1 cellular context compared by ENCODE assay signal in the genomic region with DNA sequence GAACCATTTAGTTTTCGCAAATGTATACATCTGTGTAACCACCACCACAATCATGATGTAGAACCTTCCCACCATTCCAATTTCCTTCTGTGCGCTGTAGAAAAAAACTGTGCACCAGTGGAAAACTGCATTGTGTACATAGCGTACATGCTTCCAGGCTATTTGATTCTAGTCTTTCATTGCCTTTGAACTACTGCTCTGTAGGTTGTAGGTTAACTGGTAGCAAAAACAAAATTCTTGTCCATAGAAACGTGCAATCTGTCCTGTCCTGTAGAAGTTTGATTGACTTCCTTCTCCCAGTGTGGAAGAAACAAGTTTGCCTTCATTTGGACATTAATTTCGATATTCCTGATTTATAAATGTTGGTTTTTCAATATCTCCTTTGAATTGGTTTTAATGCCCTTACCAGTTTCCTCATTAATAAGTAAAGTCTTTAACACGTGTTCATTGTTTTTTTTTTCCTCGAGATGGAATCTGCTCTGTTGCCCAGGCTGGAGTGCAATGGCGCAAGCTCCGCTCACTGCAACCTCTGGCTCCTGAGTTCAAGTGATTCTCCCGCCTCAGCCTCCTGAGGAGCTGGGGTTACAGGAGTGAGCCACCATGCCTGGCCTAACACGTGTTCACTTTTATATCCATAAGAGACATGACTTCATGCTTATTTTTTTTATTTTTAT.
A peak's percentile ranks its signal among the peaks of the same experiment; 100 is the strongest.
TF ChIP-seq lines count a peak whose summit lies in the region.

No MANE protein-coding gene starts in this region.

TF ChIP-seq in HepG2, 621 proteins besides CTCF, POLR2A, EP300 and RAD21 (continued from another document and continues in another):
- TF ChIP-seq, protein P1, sequence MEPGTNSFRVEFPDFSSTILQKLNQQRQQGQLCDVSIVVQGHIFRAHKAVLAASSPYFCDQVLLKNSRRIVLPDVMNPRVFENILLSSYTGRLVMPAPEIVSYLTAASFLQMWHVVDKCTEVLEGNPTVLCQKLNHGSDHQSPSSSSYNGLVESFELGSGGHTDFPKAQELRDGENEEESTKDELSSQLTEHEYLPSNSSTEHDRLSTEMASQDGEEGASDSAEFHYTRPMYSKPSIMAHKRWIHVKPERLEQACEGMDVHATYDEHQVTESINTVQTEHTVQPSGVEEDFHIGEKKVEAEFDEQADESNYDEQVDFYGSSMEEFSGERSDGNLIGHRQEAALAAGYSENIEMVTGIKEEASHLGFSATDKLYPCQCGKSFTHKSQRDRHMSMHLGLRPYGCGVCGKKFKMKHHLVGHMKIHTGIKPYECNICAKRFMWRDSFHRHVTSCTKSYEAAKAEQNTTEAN (CRISPR knock-in tag; conservative IDR thresholded peaks at IDR 0.05) = peak; percentile 72; the same call in 1 of the 2 replicates
- no peak for TF ChIP-seq POGZ (CRISPR knock-in tag; IDR thresholded peaks at IDR 0.05)
- TF ChIP-seq ZNF264 (CRISPR knock-in tag; IDR thresholded peaks at IDR 0.05) = peak; percentile 50; the same call in 1 of the 2 replicates
- TF ChIP-seq, protein P2, sequence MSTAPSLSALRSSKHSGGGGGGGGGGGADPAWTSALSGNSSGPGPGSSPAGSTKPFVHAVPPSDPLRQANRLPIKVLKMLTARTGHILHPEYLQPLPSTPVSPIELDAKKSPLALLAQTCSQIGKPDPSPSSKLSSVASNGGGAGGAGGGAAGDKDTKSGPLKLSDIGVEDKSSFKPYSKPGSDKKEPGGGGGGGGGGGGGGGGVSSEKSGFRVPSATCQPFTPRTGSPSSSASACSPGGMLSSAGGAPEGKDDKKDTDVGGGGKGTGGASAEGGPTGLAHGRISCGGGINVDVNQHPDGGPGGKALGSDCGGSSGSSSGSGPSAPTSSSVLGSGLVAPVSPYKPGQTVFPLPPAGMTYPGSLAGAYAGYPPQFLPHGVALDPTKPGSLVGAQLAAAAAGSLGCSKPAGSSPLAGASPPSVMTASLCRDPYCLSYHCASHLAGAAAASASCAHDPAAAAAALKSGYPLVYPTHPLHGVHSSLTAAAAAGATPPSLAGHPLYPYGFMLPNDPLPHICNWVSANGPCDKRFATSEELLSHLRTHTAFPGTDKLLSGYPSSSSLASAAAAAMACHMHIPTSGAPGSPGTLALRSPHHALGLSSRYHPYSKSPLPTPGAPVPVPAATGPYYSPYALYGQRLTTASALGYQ (CRISPR knock-in tag; IDR thresholded peaks at IDR 0.05) = peak; percentile 67; the same call in 1 of the 2 replicates
- TF ChIP-seq, protein P3, sequence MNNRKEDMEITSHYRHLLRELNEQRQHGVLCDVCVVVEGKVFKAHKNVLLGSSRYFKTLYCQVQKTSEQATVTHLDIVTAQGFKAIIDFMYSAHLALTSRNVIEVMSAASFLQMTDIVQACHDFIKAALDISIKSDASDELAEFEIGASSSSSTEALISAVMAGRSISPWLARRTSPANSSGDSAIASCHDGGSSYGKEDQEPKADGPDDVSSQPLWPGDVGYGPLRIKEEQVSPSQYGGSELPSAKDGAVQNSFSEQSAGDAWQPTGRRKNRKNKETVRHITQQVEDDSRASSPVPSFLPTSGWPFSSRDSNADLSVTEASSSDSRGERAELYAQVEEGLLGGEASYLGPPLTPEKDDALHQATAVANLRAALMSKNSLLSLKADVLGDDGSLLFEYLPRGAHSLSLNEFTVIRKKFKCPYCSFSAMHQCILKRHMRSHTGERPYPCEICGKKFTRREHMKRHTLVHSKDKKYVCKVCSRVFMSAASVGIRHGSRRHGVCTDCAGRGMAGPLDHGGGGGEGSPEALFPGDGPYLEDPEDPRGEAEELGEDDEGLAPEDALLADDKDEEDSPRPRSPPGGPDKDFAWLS (CRISPR knock-in tag; IDR thresholded peaks at IDR 0.05; ENCODE audit: borderline replicate concordance) = no peak
- TF ChIP-seq, protein P4, sequence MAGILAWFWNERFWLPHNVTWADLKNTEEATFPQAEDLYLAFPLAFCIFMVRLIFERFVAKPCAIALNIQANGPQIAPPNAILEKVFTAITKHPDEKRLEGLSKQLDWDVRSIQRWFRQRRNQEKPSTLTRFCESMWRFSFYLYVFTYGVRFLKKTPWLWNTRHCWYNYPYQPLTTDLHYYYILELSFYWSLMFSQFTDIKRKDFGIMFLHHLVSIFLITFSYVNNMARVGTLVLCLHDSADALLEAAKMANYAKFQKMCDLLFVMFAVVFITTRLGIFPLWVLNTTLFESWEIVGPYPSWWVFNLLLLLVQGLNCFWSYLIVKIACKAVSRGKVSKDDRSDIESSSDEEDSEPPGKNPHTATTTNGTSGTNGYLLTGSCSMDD (CRISPR knock-in tag; IDR thresholded peaks at IDR 0.05) = no peak
- no peak for TF ChIP-seq TGIF2 (CRISPR knock-in tag; IDR thresholded peaks at IDR 0.05)
- peak; percentile 16; the same call in 1 of the 2 replicates for TF ChIP-seq HNF4G (IDR thresholded peaks at IDR 0.05; ENCODE audit: borderline replicate concordance, low read depth, low read length)
- TF ChIP-seq HNF4G (CRISPR knock-in tag; IDR thresholded peaks at IDR 0.05; ENCODE audit: borderline replicate concordance, low read depth) = no peak
- TF ChIP-seq, protein P5, sequence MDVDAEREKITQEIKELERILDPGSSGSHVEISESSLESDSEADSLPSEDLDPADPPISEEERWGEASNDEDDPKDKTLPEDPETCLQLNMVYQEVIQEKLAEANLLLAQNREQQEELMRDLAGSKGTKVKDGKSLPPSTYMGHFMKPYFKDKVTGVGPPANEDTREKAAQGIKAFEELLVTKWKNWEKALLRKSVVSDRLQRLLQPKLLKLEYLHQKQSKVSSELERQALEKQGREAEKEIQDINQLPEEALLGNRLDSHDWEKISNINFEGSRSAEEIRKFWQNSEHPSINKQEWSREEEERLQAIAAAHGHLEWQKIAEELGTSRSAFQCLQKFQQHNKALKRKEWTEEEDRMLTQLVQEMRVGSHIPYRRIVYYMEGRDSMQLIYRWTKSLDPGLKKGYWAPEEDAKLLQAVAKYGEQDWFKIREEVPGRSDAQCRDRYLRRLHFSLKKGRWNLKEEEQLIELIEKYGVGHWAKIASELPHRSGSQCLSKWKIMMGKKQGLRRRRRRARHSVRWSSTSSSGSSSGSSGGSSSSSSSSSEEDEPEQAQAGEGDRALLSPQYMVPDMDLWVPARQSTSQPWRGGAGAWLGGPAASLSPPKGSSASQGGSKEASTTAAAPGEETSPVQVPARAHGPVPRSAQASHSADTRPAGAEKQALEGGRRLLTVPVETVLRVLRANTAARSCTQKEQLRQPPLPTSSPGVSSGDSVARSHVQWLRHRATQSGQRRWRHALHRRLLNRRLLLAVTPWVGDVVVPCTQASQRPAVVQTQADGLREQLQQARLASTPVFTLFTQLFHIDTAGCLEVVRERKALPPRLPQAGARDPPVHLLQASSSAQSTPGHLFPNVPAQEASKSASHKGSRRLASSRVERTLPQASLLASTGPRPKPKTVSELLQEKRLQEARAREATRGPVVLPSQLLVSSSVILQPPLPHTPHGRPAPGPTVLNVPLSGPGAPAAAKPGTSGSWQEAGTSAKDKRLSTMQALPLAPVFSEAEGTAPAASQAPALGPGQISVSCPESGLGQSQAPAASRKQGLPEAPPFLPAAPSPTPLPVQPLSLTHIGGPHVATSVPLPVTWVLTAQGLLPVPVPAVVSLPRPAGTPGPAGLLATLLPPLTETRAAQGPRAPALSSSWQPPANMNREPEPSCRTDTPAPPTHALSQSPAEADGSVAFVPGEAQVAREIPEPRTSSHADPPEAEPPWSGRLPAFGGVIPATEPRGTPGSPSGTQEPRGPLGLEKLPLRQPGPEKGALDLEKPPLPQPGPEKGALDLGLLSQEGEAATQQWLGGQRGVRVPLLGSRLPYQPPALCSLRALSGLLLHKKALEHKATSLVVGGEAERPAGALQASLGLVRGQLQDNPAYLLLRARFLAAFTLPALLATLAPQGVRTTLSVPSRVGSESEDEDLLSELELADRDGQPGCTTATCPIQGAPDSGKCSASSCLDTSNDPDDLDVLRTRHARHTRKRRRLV (CRISPR knock-in tag; IDR thresholded peaks at IDR 0.05) = no peak
- TF ChIP-seq ZNF430 (CRISPR knock-in tag; IDR thresholded peaks at IDR 0.05) = no peak
- TF ChIP-seq MXI1 (IDR thresholded peaks at IDR 0.05; ENCODE audit: borderline replicate concordance, low read depth, low read length) = peak; percentile 36; the same call in 1 of the 3 replicates
- TF ChIP-seq REXO4 (CRISPR knock-in tag; IDR thresholded peaks at IDR 0.05; ENCODE audit: borderline replicate concordance) = no peak
- no peak for TF ChIP-seq EHMT2 (IDR thresholded peaks at IDR 0.05; ENCODE audit: borderline replicate concordance, low read depth, low read length)
- TF ChIP-seq FOXJ3 (CRISPR knock-in tag; IDR thresholded peaks at IDR 0.05; ENCODE audit: borderline replicate concordance) = peak; percentile 22; the same call in 1 of the 2 replicates
- TF ChIP-seq ZNF354B (CRISPR knock-in tag; IDR thresholded peaks at IDR 0.05) = no peak
- TF ChIP-seq, protein P6, sequence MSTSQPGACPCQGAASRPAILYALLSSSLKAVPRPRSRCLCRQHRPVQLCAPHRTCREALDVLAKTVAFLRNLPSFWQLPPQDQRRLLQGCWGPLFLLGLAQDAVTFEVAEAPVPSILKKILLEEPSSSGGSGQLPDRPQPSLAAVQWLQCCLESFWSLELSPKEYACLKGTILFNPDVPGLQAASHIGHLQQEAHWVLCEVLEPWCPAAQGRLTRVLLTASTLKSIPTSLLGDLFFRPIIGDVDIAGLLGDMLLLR (CRISPR knock-in tag; IDR thresholded peaks at IDR 0.05) = no peak
- TF ChIP-seq ETV5 (CRISPR knock-in tag; IDR thresholded peaks at IDR 0.05; ENCODE audit: borderline replicate concordance) = peak; percentile 18; the same call in 1 of the 2 replicates
- TF ChIP-seq ZNF605 (CRISPR knock-in tag; IDR thresholded peaks at IDR 0.05) = no peak
- TF ChIP-seq TCF7 (IDR thresholded peaks at IDR 0.05; ENCODE audit: low read depth) = peak; percentile 80
- TF ChIP-seq ZMAT3 (CRISPR knock-in tag; conservative IDR thresholded peaks at IDR 0.05) = 0 out of 2 replicates have a peak, but pooled peaks have one; percentile 42
- no peak for TF ChIP-seq KAT7 (CRISPR knock-in tag; IDR thresholded peaks at IDR 0.05; ENCODE audit: borderline replicate concordance)
- TF ChIP-seq ZNF136 (CRISPR knock-in tag; IDR thresholded peaks at IDR 0.05; ENCODE audit: low read depth) = no peak
- TF ChIP-seq HHEX (CRISPR knock-in tag; IDR thresholded peaks at IDR 0.05) = 0 out of 2 replicates have a peak, but pooled peaks have one; percentile 30
- TF ChIP-seq KAT2B (IDR thresholded peaks at IDR 0.05; ENCODE audit: borderline replicate concordance, low read depth, low read length) = no peak
- TF ChIP-seq, protein P7, sequence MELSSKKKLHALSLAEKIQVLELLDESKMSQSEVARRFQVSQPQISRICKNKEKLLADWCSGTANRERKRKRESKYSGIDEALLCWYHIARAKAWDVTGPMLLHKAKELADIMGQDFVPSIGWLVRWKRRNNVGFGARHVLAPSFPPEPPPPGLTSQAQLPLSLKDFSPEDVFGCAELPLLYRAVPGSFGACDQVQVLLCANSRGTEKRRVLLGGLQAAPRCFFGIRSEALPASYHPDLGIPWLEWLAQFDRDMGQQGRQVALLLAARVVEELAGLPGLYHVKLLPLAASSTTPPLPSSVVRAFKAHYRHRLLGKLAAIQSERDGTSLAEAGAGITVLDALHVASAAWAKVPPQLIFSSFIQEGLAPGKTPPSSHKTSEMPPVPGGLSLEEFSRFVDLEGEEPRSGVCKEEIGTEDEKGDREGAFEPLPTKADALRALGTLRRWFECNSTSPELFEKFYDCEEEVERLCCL (CRISPR knock-in tag; IDR thresholded peaks at IDR 0.05; ENCODE audit: borderline replicate concordance) = no peak
- TF ChIP-seq FOXA3 (CRISPR knock-in tag; IDR thresholded peaks at IDR 0.05) = peak; percentile 92
- TF ChIP-seq KLF11 (CRISPR knock-in tag; IDR thresholded peaks at IDR 0.05) = no peak
- no peak for TF ChIP-seq PAF1 (CRISPR knock-in tag; IDR thresholded peaks at IDR 0.05)
- no peak for TF ChIP-seq FOXP1 (IDR thresholded peaks at IDR 0.05)
- peak; percentile 75 for TF ChIP-seq FOXP1 (CRISPR knock-in tag; IDR thresholded peaks at IDR 0.05)
- TF ChIP-seq MEIS1 (CRISPR knock-in tag; IDR thresholded peaks at IDR 0.05; ENCODE audit: borderline replicate concordance) = no peak
- TF ChIP-seq ISL2 (CRISPR knock-in tag; IDR thresholded peaks at IDR 0.05) = peak; percentile 65
- TF ChIP-seq CBX2 (IDR thresholded peaks at IDR 0.05; ENCODE audit: low read depth, low read length) = no peak
- TF ChIP-seq CBX2 (CRISPR knock-in tag; IDR thresholded peaks at IDR 0.05; ENCODE audit: low read depth) = no peak
- TF ChIP-seq ARNT (IDR thresholded peaks at IDR 0.05) = no peak
- TF ChIP-seq ZFY (CRISPR knock-in tag; IDR thresholded peaks at IDR 0.05) = no peak
- TF ChIP-seq NRL (CRISPR knock-in tag; IDR thresholded peaks at IDR 0.05; ENCODE audit: borderline replicate concordance) = no peak
- no peak for TF ChIP-seq SP4 (CRISPR knock-in tag; IDR thresholded peaks at IDR 0.05)
- TF ChIP-seq BCL6 (CRISPR knock-in tag; IDR thresholded peaks at IDR 0.05) = peak; percentile 50
- TF ChIP-seq GABPA (IDR thresholded peaks at IDR 0.05; ENCODE audit: low read depth, low read length) = no peak
- 0 out of 2 replicates have a peak, but pooled peaks have one; percentile 35 for TF ChIP-seq GABPA (CRISPR knock-in tag; IDR thresholded peaks at IDR 0.05; ENCODE audit: low read depth)
- TF ChIP-seq, protein P8, sequence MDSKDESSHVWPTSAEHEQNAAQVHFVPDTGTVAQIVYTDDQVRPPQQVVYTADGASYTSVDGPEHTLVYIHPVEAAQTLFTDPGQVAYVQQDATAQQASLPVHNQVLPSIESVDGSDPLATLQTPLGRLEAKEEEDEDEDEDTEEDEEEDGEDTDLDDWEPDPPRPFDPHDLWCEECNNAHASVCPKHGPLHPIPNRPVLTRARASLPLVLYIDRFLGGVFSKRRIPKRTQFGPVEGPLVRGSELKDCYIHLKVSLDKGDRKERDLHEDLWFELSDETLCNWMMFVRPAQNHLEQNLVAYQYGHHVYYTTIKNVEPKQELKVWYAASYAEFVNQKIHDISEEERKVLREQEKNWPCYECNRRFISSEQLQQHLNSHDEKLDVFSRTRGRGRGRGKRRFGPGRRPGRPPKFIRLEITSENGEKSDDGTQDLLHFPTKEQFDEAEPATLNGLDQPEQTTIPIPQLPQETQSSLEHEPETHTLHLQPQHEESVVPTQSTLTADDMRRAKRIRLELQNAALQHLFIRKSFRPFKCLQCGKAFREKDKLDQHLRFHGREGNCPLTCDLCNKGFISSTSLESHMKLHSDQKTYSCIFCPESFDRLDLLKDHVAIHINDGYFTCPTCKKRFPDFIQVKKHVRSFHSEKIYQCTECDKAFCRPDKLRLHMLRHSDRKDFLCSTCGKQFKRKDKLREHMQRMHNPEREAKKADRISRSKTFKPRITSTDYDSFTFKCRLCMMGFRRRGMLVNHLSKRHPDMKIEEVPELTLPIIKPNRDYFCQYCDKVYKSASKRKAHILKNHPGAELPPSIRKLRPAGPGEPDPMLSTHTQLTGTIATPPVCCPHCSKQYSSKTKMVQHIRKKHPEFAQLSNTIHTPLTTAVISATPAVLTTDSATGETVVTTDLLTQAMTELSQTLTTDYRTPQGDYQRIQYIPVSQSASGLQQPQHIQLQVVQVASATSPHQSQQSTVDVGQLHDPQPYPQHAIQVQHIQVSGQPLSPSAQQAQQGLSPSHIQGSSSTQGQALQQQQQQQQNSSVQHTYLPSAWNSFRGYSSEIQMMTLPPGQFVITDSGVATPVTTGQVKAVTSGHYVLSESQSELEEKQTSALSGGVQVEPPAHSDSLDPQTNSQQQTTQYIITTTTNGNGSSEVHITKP (CRISPR knock-in tag; IDR thresholded peaks at IDR 0.05; ENCODE audit: low read depth) = 0 out of 2 replicates have a peak, but pooled peaks have one; percentile 46
- TF ChIP-seq SRSF1 (optimal IDR thresholded peaks at IDR 0.05; ENCODE audit: low read depth, low read length) = no peak
- no peak for TF ChIP-seq ZBTB7B (CRISPR knock-in tag; IDR thresholded peaks at IDR 0.05)
- TF ChIP-seq MAFF (IDR thresholded peaks at IDR 0.05; ENCODE audit: low read depth, low read length) = no peak
- no peak for TF ChIP-seq EZH2 (conservative IDR thresholded peaks at IDR 0.05; ENCODE audit: low read depth, low read length)
- peak; percentile 60 for TF ChIP-seq SALL1 (CRISPR knock-in tag; IDR thresholded peaks at IDR 0.05)
